8 cellular contexts compared by ENCODE assay signal in the genomic region with DNA sequence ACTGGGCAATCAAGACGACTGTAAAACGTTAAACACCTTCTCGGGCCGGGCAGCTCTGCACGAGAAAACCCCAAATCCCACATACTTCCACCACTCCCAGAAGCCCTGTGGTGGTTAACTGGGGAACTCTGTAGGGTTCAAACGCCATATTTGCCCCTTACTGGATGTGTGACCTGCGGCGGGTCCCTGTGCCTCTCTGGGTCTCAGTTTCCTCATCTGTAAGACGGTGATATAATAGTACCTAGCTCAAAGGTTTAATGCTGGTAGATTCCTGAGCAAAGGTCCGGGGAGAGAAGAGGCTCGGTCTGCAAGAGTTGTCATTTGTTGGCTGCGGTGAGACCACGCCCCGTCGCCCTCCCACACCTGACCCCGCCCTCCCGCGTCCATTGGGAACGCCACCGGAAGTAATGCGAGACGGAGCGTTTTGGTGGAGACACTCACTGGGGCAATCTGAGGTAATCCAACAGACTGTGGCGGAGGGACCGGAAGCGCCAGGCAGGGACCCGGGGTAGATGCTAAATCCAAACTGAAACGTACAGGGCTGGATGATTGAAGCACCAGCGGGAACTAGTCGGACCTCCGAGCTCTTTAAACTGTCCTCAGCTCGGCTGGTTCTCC. TPM values are rescaled to one million over a fixed set of nuclear protein-coding genes. Genes with fewer than 3 reads are reported as not detected.
A peak's percentile ranks its signal among the peaks of the same experiment; 100 is the strongest.
DNase-seq lines count a peak whose midpoint lies in the region; ATAC-seq, FAIRE-seq and TF ChIP-seq lines count a peak whose summit lies in the region.

No MANE protein-coding gene starts in this region.

- H3K23ac ChIP-seq in H1 (ENCODE audit: insufficient read length): no peak overlapping the region

- peak overlapping the region; percentile 88 for H4K91ac ChIP-seq in H1 (replicated peaks; ENCODE audit: insufficient read length, low read length)

- H2BK12ac ChIP-seq in H1 (ENCODE audit: low read depth, low read length): 0 out of 2 replicates have a peak overlapping the region, but pooled peaks have one; percentile 31

- peaks cover 31% of the 10 kb centered on the region for H3K4me1 Mint-ChIP-seq in activated CD8-positive, alpha-beta memory T cell treated with anti-CD3 and anti-CD28 coated beads, Interleukin-2, amount 10 ng/mL, durations not matched to agents 7 days and 5 days
- H3K4me1 Mint-ChIP-seq in memory B cell: peaks cover 10% of the 10 kb centered on the region

- peak overlapping the region; percentile 83 to 96 for H3K4me2 ChIP-seq in H1 (ENCODE audit: insufficient read depth in 1 of 2, low read depth in 2 of 2, low read length in 2 of 2)

- DNase-seq in COR-L47 (lab: John Stamatoyannopoulos, UW): peak; percentile 97
- peak; percentile 91 for DNase-seq in HTR-8/SVneo (ENCODE audit: insufficient read length, low spot score)
- peak; percentile 97 for DNase-seq in NOMO-1 treated with DMSO at 0.1 percent for 48 hours (lab: John Stamatoyannopoulos, UW; ENCODE audit: unreplicated experiment)
- peak; percentile 99 for DNase-seq in activated CD8-positive, alpha-beta memory T cell treated with anti-CD3 and anti-CD28 coated beads, Interleukin-2, amount 10 ng/mL, durations not matched to agents 7 days and 5 days
- peak; percentile 93 to 97 for DNase-seq in H1 (ENCODE audit: low read depth in 1 of 2, low spot score in 2 of 2)
- peak; percentile 92 to 98 for DNase-seq in memory B cell (ENCODE audit: low spot score in 2 of 2)
- DNase-seq in stimulated activated CD8-positive, alpha-beta memory T cell treated with anti-CD3 and anti-CD28 coated beads, Interleukin-12 subunit alpha, Interleukin-12 subunit beta, amount 100 ng/mL, for 1 hour (ENCODE audit: low read depth): peak; percentile 99

- H3K4me1 ChIP-seq in H1 (replicated peaks in 1 of 4; ENCODE audit: control insufficient read depth in 3 of 4, insufficient read depth in 4 of 4, low read length in 3 of 4): peaks cover 0 to 8% (median 6%) of the 10 kb centered on the region in 4 experiments; a peak in 6 of 7 replicates

- H2BK120ac ChIP-seq in H1 (replicated peaks; ENCODE audit: low read depth, low read length): no peak overlapping the region

- POLR2A ChIA-PET in H1 (lab: Charles Lee; ENCODE audit: partially characterized antibody): interaction anchor here (0.6 to 3.3 kb wide), 13 partner anchors 8 to 410 kb away, joined by 3 to 21 read pairs (median 4); a partner anchor contains a TSS

- H3K27ac Mint-ChIP-seq in activated CD8-positive, alpha-beta memory T cell treated with anti-CD3 and anti-CD28 coated beads, Interleukin-2, amount 10 ng/mL, durations not matched to agents 7 days and 5 days: peak overlapping the region; percentile 100
- H3K27ac Mint-ChIP-seq in memory B cell: peak overlapping the region; percentile 95

- H4K5ac ChIP-seq in H1 (ENCODE audit: insufficient read length, low read depth, low read length): peak overlapping the region; percentile 94

- H2BK5ac ChIP-seq in H1 (ENCODE audit: low read depth, low read length): peak overlapping the region; percentile 98

- TF ChIP-seq CTCF in H1 (IDR thresholded peaks at IDR 0.05; ENCODE audit: control extremely low read depth in 1 of 3, insufficient read depth in 1 of 3, low read depth in 1 of 3, low read length in 3 of 3): no peak

- no peak for TF ChIP-seq EP300 in H1 (IDR thresholded peaks at IDR 0.05; ENCODE audit: borderline replicate concordance in 1 of 2, low read depth in 2 of 2, low read length in 2 of 2)

- no peaks in the 10 kb centered on the region for H3K27me3 Mint-ChIP-seq in activated CD8-positive, alpha-beta memory T cell treated with anti-CD3 and anti-CD28 coated beads, Interleukin-2, amount 10 ng/mL, durations not matched to agents 7 days and 5 days
- no peaks in the 10 kb centered on the region for H3K27me3 Mint-ChIP-seq in memory B cell

- no peak for TF ChIP-seq RAD21 in H1 (IDR thresholded peaks at IDR 0.05 in 1 of 2, conservative IDR thresholded peaks at IDR 0.05 in 1 of 2; ENCODE audit: low read depth in 2 of 2, low read length in 2 of 2)

- peaks cover 0 to 4% of the 10 kb centered on the region in 2 experiments for H4K20me1 ChIP-seq in H1 (replicated peaks in 1 of 2; ENCODE audit: control insufficient read depth in 1 of 2, insufficient read depth in 2 of 2, low read length in 2 of 2)

- H3K9me3 ChIP-seq in H1 (ENCODE audit: insufficient read depth in 2 of 2, low read depth in 1 of 2, low read length in 1 of 2): no peaks in the 10 kb centered on the region

- peak overlapping the region; percentile 85 to 96 (median 89) for H3K4me3 ChIP-seq in H1 (ENCODE audit: extremely low read depth in 1 of 4, insufficient read depth in 2 of 4, low read depth in 3 of 4, low read length in 4 of 4)

- ATAC-seq in GM21381 (IDR thresholded peaks at IDR 0.05; ENCODE audit: unreplicated experiment) (peak; percentile 81), memory B cell (ENCODE audit: low read depth) (peak; percentile 85)
- peak; percentile 84 for ATAC-seq in activated CD8-positive, alpha-beta memory T cell treated with anti-CD3 and anti-CD28 coated beads, Interleukin-2, amount 10 ng/mL, durations not matched to agents 7 days and 5 days

- peak overlapping the region; percentile 27 for H3K4ac ChIP-seq in H1 (replicated peaks; ENCODE audit: insufficient read length, low read depth, low read length)

- H3K23me2 ChIP-seq in H1 (ENCODE audit: low read depth, low read length): peaks cover 10% of the 10 kb centered on the region

- CTCF ChIA-PET in activated CD8-positive, alpha-beta memory T cell treated with anti-CD3 and anti-CD28 coated beads, Interleukin-2, amount 10 ng/mL, durations not matched to agents 7 days and 5 days (lab: Charles Lee): interaction anchor here (1.0 to 2.2 kb wide), 8 partner anchors 8 to 302 kb away, joined by 3 to 9 read pairs (median 5); a partner anchor contains a TSS
- CTCF ChIA-PET in H1 (lab: Charles Lee; ENCODE audit: partially characterized antibody): interaction anchor here (0.8 to 2.1 kb wide), 6 partner anchors 24 to 114 kb away, joined by 3 to 4 read pairs (median 3); no protein-coding TSS in a partner anchor

- H3K79me2 ChIP-seq in H1 (ENCODE audit: control insufficient read depth in 1 of 2, insufficient read depth in 2 of 2, low read length in 2 of 2): peaks cover 0 to 10% of the 10 kb centered on the region in 2 experiments; a peak in 1 of 4 replicates

- H3K14ac ChIP-seq in H1 (ENCODE audit: insufficient read length): no peak overlapping the region

- H3K79me1 ChIP-seq in H1 (ENCODE audit: low read depth, low read length): peaks cover 5% of the 10 kb centered on the region; the same call in 1 of the 2 replicates

- no peak overlapping the region for H2BK20ac ChIP-seq in H1 (ENCODE audit: low read length)

- peak overlapping the region; percentile 94 for H3K56ac ChIP-seq in H1 (replicated peaks; ENCODE audit: insufficient read length, low read depth, low read length)

- no peaks in the 10 kb centered on the region for H3K9me3 Mint-ChIP-seq in activated CD8-positive, alpha-beta memory T cell treated with anti-CD3 and anti-CD28 coated beads, Interleukin-2, amount 10 ng/mL, durations not matched to agents 7 days and 5 days (ENCODE audit: low read depth)
- no peaks in the 10 kb centered on the region for H3K9me3 Mint-ChIP-seq in memory B cell

- peak overlapping the region; percentile 46 to 81 (median 79) for H3K9ac ChIP-seq in H1 (replicated peaks in 1 of 4; ENCODE audit: extremely low read depth in 1 of 4, low read depth in 3 of 4, low read length in 3 of 4)

- FAIRE-seq in HTR-8/SVneo (lab: Jason Lieb, UNC) (peak; percentile 81), H1 (lab: Jason Lieb, UNC) (peak; percentile 45)

- H2BK15ac ChIP-seq in H1 (ENCODE audit: low read length): peak overlapping the region; percentile 98; the same call in 1 of the 2 replicates

- no peaks in the 10 kb centered on the region for H3K36me3 ChIP-seq in H1 (ENCODE audit: control insufficient read depth in 2 of 4, insufficient read depth in 4 of 4, low read length in 3 of 4)

- peak overlapping the region; percentile 72 for H3K27ac ChIP-seq in H1 (ENCODE audit: low read depth, low read length)

- H3K4me3 Mint-ChIP-seq in activated CD8-positive, alpha-beta memory T cell treated with anti-CD3 and anti-CD28 coated beads, Interleukin-2, amount 10 ng/mL, durations not matched to agents 7 days and 5 days: peak overlapping the region; percentile 97
- H3K4me3 Mint-ChIP-seq in memory B cell: peak overlapping the region; percentile 93

- no peaks in the 10 kb centered on the region for H3K27me3 ChIP-seq in H1 (replicated peaks in 1 of 4; ENCODE audit: control insufficient read depth in 3 of 4, extremely low read depth in 1 of 4, insufficient read depth in 3 of 4, low read length in 3 of 4)

- H3K18ac ChIP-seq in H1 (ENCODE audit: extremely low read depth, low read length): peak overlapping the region; percentile 66; the same call in 1 of the 2 replicates

- H3K36me3 Mint-ChIP-seq in activated CD8-positive, alpha-beta memory T cell treated with anti-CD3 and anti-CD28 coated beads, Interleukin-2, amount 10 ng/mL, durations not matched to agents 7 days and 5 days: no peaks in the 10 kb centered on the region
- H3K36me3 Mint-ChIP-seq in memory B cell: no peaks in the 10 kb centered on the region

- peak in 1 of 2 experiments; percentile 42; a peak in 1 of 3 replicates for TF ChIP-seq POLR2A in H1 (IDR thresholded peaks at IDR 0.05; ENCODE audit: control extremely low read depth in 1 of 2, low read depth in 2 of 2, low read length in 2 of 2)

- H2AK5ac ChIP-seq in H1 (ENCODE audit: low read depth, low read length): no peak overlapping the region

- 6% methylated on average over 31 of the region's 32 CpGs; no CpG with 5 or more reads in 1 of the 2 experiments for WGBS in H1 (ENCODE audit: extremely low coverage in 1 of 2, insufficient coverage in 1 of 2, insufficient read length in 1 of 2, insufficient replicate concordance in 2 of 2, low coverage in 1 of 2, low lambda C conversion rate in 2 of 2, missing lambda C conversion rate in 1 of 2), 2 experiments

- peak overlapping the region; percentile 92; the same call in 1 of the 2 replicates for H2AFZ ChIP-seq in H1 (ENCODE audit: low read length)

- H4K8ac ChIP-seq in H1 (ENCODE audit: extremely low read depth, insufficient read depth, low read length): peak overlapping the region; percentile 98

RNA-seq across cellular contexts. Expression of a gene that starts 0.7 kb away (rescaled TPM):
- 10 to 100 TPM; 23.8 to 29.8 TPM for total RNA-seq in activated CD8-positive, alpha-beta memory T cell treated with anti-CD3 and anti-CD28 coated beads, Interleukin-2, amount 10 ng/mL, durations not matched to agents 7 days and 5 days
- 17.3 and 17.4 TPM in 2 replicates for total RNA-seq in H1 (2021; fragmentation: NEBNext Ultra II Directional; extraction: Animal tissue kit (Norgen Biotek cat#: 25700))
- polyA plus RNA-seq in H1 (2011; rRNA removed): 20.3 and 35.6 TPM in 2 replicates
- 27.1 TPM for polyA plus RNA-seq in H1 (2011; cell fraction: cytosol; rRNA removed)
- polyA plus RNA-seq in H1 (2011; cell fraction: nucleus; rRNA removed): 58.8 TPM
- 6.5 to 12.5 TPM (median 11.5 TPM) in 4 replicates for polyA plus RNA-seq in H1 (2012, experiment 1 of 2)
- polyA plus RNA-seq in H1 (2012, experiment 2 of 2): 9.1 TPM
- 5.4 TPM for polyA plus RNA-seq in H1 (2013, experiment 1 of 2)
- 5.4 TPM for polyA plus RNA-seq in H1 (2013, experiment 2 of 2)
- polyA minus RNA-seq in H1 (2011; rRNA and poly(A)+ RNA removed): 10.5 and 13.0 TPM in 2 replicates
- 10.9 TPM for polyA minus RNA-seq in H1 (2011; cell fraction: cytosol; rRNA and poly(A)+ RNA removed)
- polyA minus RNA-seq in H1 (2011; cell fraction: nucleus; rRNA and poly(A)+ RNA removed): 27.0 TPM

RNA-seq across cellular contexts. Expression of a gene that starts 6.1 kb away (rescaled TPM):
- total RNA-seq in activated CD8-positive, alpha-beta memory T cell treated with anti-CD3 and anti-CD28 coated beads, Interleukin-2, amount 10 ng/mL, durations not matched to agents 7 days and 5 days: 100 to 1,000 TPM; 169 to 216 TPM
- 109 and 115 TPM in 2 replicates for total RNA-seq in H1 (2021; fragmentation: NEBNext Ultra II Directional; extraction: Animal tissue kit (Norgen Biotek cat#: 25700))
- polyA plus RNA-seq in H1 (2011; rRNA removed): 76.4 and 97.6 TPM in 2 replicates
- 167 TPM for polyA plus RNA-seq in H1 (2011; cell fraction: cytosol; rRNA removed)
- polyA plus RNA-seq in H1 (2011; cell fraction: nucleus; rRNA removed): 189 TPM
- 132 to 155 TPM (median 146 TPM) in 4 replicates for polyA plus RNA-seq in H1 (2012, experiment 1 of 2)
- polyA plus RNA-seq in H1 (2012, experiment 2 of 2): 99.7 TPM
- 111 TPM for polyA plus RNA-seq in H1 (2013, experiment 1 of 2)
- polyA plus RNA-seq in H1 (2013, experiment 2 of 2): 111 TPM
- polyA minus RNA-seq in H1 (2011; rRNA and poly(A)+ RNA removed): 18.1 and 21.2 TPM in 2 replicates
- 44.5 TPM for polyA minus RNA-seq in H1 (2011; cell fraction: cytosol; rRNA and poly(A)+ RNA removed)
- polyA minus RNA-seq in H1 (2011; cell fraction: nucleus; rRNA and poly(A)+ RNA removed): 19.1 TPM

RNA-seq across cellular contexts. Expression of a gene that starts 8.1 kb away (rescaled TPM):
- total RNA-seq in activated CD8-positive, alpha-beta memory T cell treated with anti-CD3 and anti-CD28 coated beads, Interleukin-2, amount 10 ng/mL, durations not matched to agents 7 days and 5 days: 1 to 10 TPM; 3.6 to 4.4 TPM
- 6.3 and 8.0 TPM in 2 replicates for total RNA-seq in H1 (2021; fragmentation: NEBNext Ultra II Directional; extraction: Animal tissue kit (Norgen Biotek cat#: 25700))
- 3.8 and 5.0 TPM in 2 replicates for polyA plus RNA-seq in H1 (2011; rRNA removed)
- polyA plus RNA-seq in H1 (2011; cell fraction: cytosol; rRNA removed): 4.0 TPM
- polyA plus RNA-seq in H1 (2011; cell fraction: nucleus; rRNA removed): 7.8 TPM
- polyA plus RNA-seq in H1 (2012, experiment 1 of 2): 1.7 to 3.8 TPM (median 3.3 TPM) in 4 replicates
- polyA plus RNA-seq in H1 (2012, experiment 2 of 2): 3.3 TPM
- 3.2 TPM for polyA plus RNA-seq in H1 (2013, experiment 1 of 2)
- 3.4 TPM for polyA plus RNA-seq in H1 (2013, experiment 2 of 2)
- 6.1 and 7.9 TPM in 2 replicates for polyA minus RNA-seq in H1 (2011; rRNA and poly(A)+ RNA removed)
- polyA minus RNA-seq in H1 (2011; cell fraction: cytosol; rRNA and poly(A)+ RNA removed): 6.6 TPM
- polyA minus RNA-seq in H1 (2011; cell fraction: nucleus; rRNA and poly(A)+ RNA removed): 9.2 TPM

Comparison
In these comparisons a context has a peak if more than half of its experiments do, and no peak if none do; other contexts are left out.
1. Peak in every context shown above with its lines: DNase-seq, ATAC-seq, H3K4me3 ChIP-seq and H3K27ac ChIP-seq.